Comparison of ENCODE assay signal across 7 cellular contexts in genomic region chr1:25617626-25618432, GRCh38. TPM values are rescaled to one million over a fixed set of nuclear protein-coding genes. Genes with fewer than 3 reads are reported as not detected.
DNase-seq lines count a peak whose midpoint lies in the region; ATAC-seq and TF ChIP-seq lines count a peak whose summit lies in the region.

No MANE protein-coding gene starts in this region.

- POLR2A ChIA-PET in activated CD8-positive, alpha-beta T cell treated with anti-CD3 and anti-CD28 coated beads, Interleukin-2, amount 10 ng/mL, durations not matched to agents 7 days and 5 days (lab: Charles Lee), result interaction anchor here (0.7 kb wide), 1 partner anchor 61 kb away, joined by 3 read pairs; no protein-coding TSS in a partner anchor

- intact Hi-C loops in Right ventricle myocardium superior (cut with DNase I), result loop anchor here (5.0 kb wide), 2 partner anchors 79 to 124 kb away; no protein-coding TSS in a partner anchor

- peak overlapping the region; percentile 78 for H3K27ac Mint-ChIP-seq in activated CD8-positive, alpha-beta T cell treated with anti-CD3 and anti-CD28 coated beads, Interleukin-2, amount 10 ng/mL, durations not matched to agents 7 days and 5 days

- peaks cover 74% of the 10 kb centered on the region for H3K4me1 Mint-ChIP-seq in activated CD8-positive, alpha-beta T cell treated with anti-CD3 and anti-CD28 coated beads, Interleukin-2, amount 10 ng/mL, durations not matched to agents 7 days and 5 days (ENCODE audit: low read depth)

- peak overlapping the region; percentile 83 for H3K4me3 Mint-ChIP-seq in activated CD8-positive, alpha-beta T cell treated with anti-CD3 and anti-CD28 coated beads, Interleukin-2, amount 10 ng/mL, durations not matched to agents 7 days and 5 days

- H3K4me3 ChIP-seq in HFF-Myc (replicated peaks; ENCODE audit: low read depth, low read length) (0 out of 2 replicates have a peak overlapping the region, but pooled peaks have one; percentile 18), retinal pigment epithelial cell (ENCODE audit: low read length) (peak overlapping the region; percentile 55)

- H3K36me3 Mint-ChIP-seq in activated CD8-positive, alpha-beta T cell treated with anti-CD3 and anti-CD28 coated beads, Interleukin-2, amount 10 ng/mL, durations not matched to agents 7 days and 5 days (ENCODE audit: low read depth), result peaks cover 26% of the 10 kb centered on the region

- H3K9me3 Mint-ChIP-seq in activated CD8-positive, alpha-beta T cell treated with anti-CD3 and anti-CD28 coated beads, Interleukin-2, amount 10 ng/mL, durations not matched to agents 7 days and 5 days (ENCODE audit: insufficient read depth), result no peaks in the 10 kb centered on the region

- TF ChIP-seq CTCF in HFF-Myc (IDR thresholded peaks at IDR 0.05; ENCODE audit: low read depth, low read length, missing control alignments), result no peak
- no peak for TF ChIP-seq CTCF in retinal pigment epithelial cell (conservative IDR thresholded peaks at IDR 0.05; ENCODE audit: low read depth, low read length)

- CTCF ChIA-PET in activated CD8-positive, alpha-beta T cell treated with anti-CD3 and anti-CD28 coated beads, Interleukin-2, amount 10 ng/mL, durations not matched to agents 7 days and 5 days (lab: Charles Lee), result interaction anchor here (1.0 to 4.8 kb wide), 16 partner anchors 8 to 178 kb away, joined by 3 to 63 read pairs (median 7); no protein-coding TSS in a partner anchor

- DNase-seq in HFF-Myc (ENCODE audit: extremely low read depth, low read depth) (no peak), Right ventricle myocardium superior (peak; percentile 56), retinal pigment epithelial cell (ENCODE audit: low read depth) (no peak), NCI-H748 treated with DMSO at 0.1 percent for 48 hours (lab: John Stamatoyannopoulos, UW) (no peak), OCI-M1 (lab: John Stamatoyannopoulos, UW) (no peak)
- DNase-seq in activated CD8-positive, alpha-beta T cell treated with anti-CD3 and anti-CD28 coated beads, Interleukin-2, amount 10 ng/mL, durations not matched to agents 7 days and 5 days, result no peak

- H3K27me3 Mint-ChIP-seq in activated CD8-positive, alpha-beta T cell treated with anti-CD3 and anti-CD28 coated beads, Interleukin-2, amount 10 ng/mL, durations not matched to agents 7 days and 5 days (ENCODE audit: low read depth), result peaks cover 10% of the 10 kb centered on the region

- ATAC-seq in activated CD8-positive, alpha-beta T cell treated with anti-CD3 and anti-CD28 coated beads, Interleukin-2, amount 10 ng/mL, durations not matched to agents 7 days and 5 days, result no peak
- ATAC-seq in Right ventricle myocardium superior (ENCODE audit: poor library complexity) (no peak), HG03097 (IDR thresholded peaks at IDR 0.05; ENCODE audit: low FRiP score, unreplicated experiment) (no peak)

RNA-seq across cellular contexts. Expression of gene MAN1C1, which starts 1.2 kb away (rescaled TPM):
- 10 to 100 TPM; 16.8 to 17.9 TPM for total RNA-seq in activated CD8-positive, alpha-beta T cell treated with anti-CD3 and anti-CD28 coated beads, Interleukin-2, amount 10 ng/mL, durations not matched to agents 7 days and 5 days
- 17.5 TPM for total RNA-seq in Right ventricle myocardium superior
